ENCODE assay signal across 27 cellular contexts in genomic region chr13:44549461-44549860, GRCh38.
"Had no signal": no experiment of that assay in that cellular context is flagged by ENCODE, and none has a peak within 500 bp of the region (broad histone marks: within the 10 kb centered on the region; RNA-seq: fewer than 3 reads in every experiment).

No MANE protein-coding gene starts in this region.

- ATAC-seq: activated CD4-positive, alpha-beta T cell treated with anti-CD3 and anti-CD28 coated beads for 36 hours; activated T-helper 17 cell treated with anti-CD3 and anti-CD28 coated beads, Interleukin-2, amount 50 U/mL, for 72 hours; Panc1; Right ventricle myocardium inferior had no signal

- H3K36me3 Mint-ChIP-seq: activated naive CD4-positive, alpha-beta T cell treated with anti-CD3 and anti-CD28 coated beads, Interleukin-2, amount 10 ng/mL, durations not matched to agents 7 days and 5 days; activated naive CD8-positive, alpha-beta T cell treated with anti-CD3 and anti-CD28 coated beads for 36 hours had no signal

- H3K9me3 ChIP-seq: breast epithelium had no signal

- H3K27me3 Mint-ChIP-seq: activated CD4-positive, alpha-beta memory T cell treated with anti-CD3 and anti-CD28 coated beads, Interleukin-2, amount 10 ng/mL, durations not matched to agents 7 days and 5 days; activated CD4-positive, alpha-beta T cell treated with anti-CD3 and anti-CD28 coated beads for 36 hours; activated naive CD4-positive, alpha-beta T cell treated with anti-CD3 and anti-CD28 coated beads, Interleukin-2, amount 10 ng/mL, durations not matched to agents 7 days and 5 days; activated naive CD8-positive, alpha-beta T cell treated with anti-CD3 and anti-CD28 coated beads for 36 hours; activated T-helper 17 cell treated with anti-CD3 and anti-CD28 coated beads, Interleukin-2, amount 50 U/mL, for 72 hours had no signal

- H3K36me3 ChIP-seq: breast epithelium, WERI-Rb-1 had no signal

- H3K4me1 Mint-ChIP-seq: activated CD4-positive, alpha-beta memory T cell treated with anti-CD3 and anti-CD28 coated beads, Interleukin-2, amount 10 ng/mL, durations not matched to agents 7 days and 5 days; activated CD4-positive, alpha-beta T cell treated with anti-CD3 and anti-CD28 coated beads for 36 hours; activated naive CD4-positive, alpha-beta T cell treated with anti-CD3 and anti-CD28 coated beads, Interleukin-2, amount 10 ng/mL, durations not matched to agents 7 days and 5 days; activated T-helper 17 cell treated with anti-CD3 and anti-CD28 coated beads, Interleukin-2, amount 50 U/mL, for 72 hours had no signal

- H3K4me2 ChIP-seq: KMS-11 had no signal

- H3K27me3 ChIP-seq: breast epithelium had no signal

- H3K4me1 ChIP-seq: breast epithelium had no signal

- H3K9ac ChIP-seq: KMS-11 had no signal

- H3K9me3 Mint-ChIP-seq: activated CD4-positive, alpha-beta memory T cell treated with anti-CD3 and anti-CD28 coated beads, Interleukin-2, amount 10 ng/mL, durations not matched to agents 7 days and 5 days; activated naive CD4-positive, alpha-beta T cell treated with anti-CD3 and anti-CD28 coated beads, Interleukin-2, amount 10 ng/mL, durations not matched to agents 7 days and 5 days; activated naive CD8-positive, alpha-beta T cell treated with anti-CD3 and anti-CD28 coated beads for 36 hours; activated T-helper 17 cell treated with anti-CD3 and anti-CD28 coated beads, Interleukin-2, amount 50 U/mL, for 72 hours had no signal

- DNase-seq: activated CD4-positive, alpha-beta memory T cell treated with anti-CD3 and anti-CD28 coated beads, Interleukin-2, amount 10 ng/mL, durations not matched to agents 7 days and 5 days; activated CD4-positive, alpha-beta T cell treated with anti-CD3 and anti-CD28 coated beads for 36 hours; activated CD4-positive, alpha-beta T cell treated with anti-CD3 and anti-CD28 coated beads, Interleukin-2, amount 50 U/mL, for 1 hour; activated gamma-delta T cell; activated naive CD4-positive, alpha-beta T cell treated with anti-CD3 and anti-CD28 coated beads, Interleukin-2, amount 10 ng/mL, durations not matched to agents 7 days and 5 days; activated naive CD8-positive, alpha-beta T cell treated with anti-CD3 and anti-CD28 coated beads for 36 hours; activated T-cell treated with anti-CD3 and anti-CD28 coated beads for 4 hours; activated T-cell treated with anti-CD3 and anti-CD28 coated beads, Interleukin-2, amount 50 U/mL, for 48 hours; caudate nucleus; MV-4-11; NCI-H1105; NCI-H1436; NCI-H1694 treated with DMSO at 0.1 percent for 48 hours; NCI-H2029 treated with DMSO at 0.1 percent for 48 hours; NCI-H510A treated with DMSO at 0.1 percent for 48 hours; NCI-H69; NK-92 treated with Interleukin-12 subunit alpha and Interleukin-12 subunit beta, amount 100 ng/mL, for 24 hours; OCI-M1; RPMI8226; T-helper 1 cell; WERI-Rb-1 had no signal

- H3K4me3 ChIP-seq: breast epithelium, SK-N-MC had no signal

- H3K27ac Mint-ChIP-seq: activated CD4-positive, alpha-beta memory T cell treated with anti-CD3 and anti-CD28 coated beads, Interleukin-2, amount 10 ng/mL, durations not matched to agents 7 days and 5 days; activated CD4-positive, alpha-beta T cell treated with anti-CD3 and anti-CD28 coated beads for 36 hours; activated naive CD4-positive, alpha-beta T cell treated with anti-CD3 and anti-CD28 coated beads, Interleukin-2, amount 10 ng/mL, durations not matched to agents 7 days and 5 days; activated naive CD8-positive, alpha-beta T cell treated with anti-CD3 and anti-CD28 coated beads for 36 hours; activated T-helper 17 cell treated with anti-CD3 and anti-CD28 coated beads, Interleukin-2, amount 50 U/mL, for 72 hours had no signal

- H3K27ac ChIP-seq: breast epithelium, KMS-11, SK-N-MC, WERI-Rb-1 had no signal

- H3K4me3 Mint-ChIP-seq: activated CD4-positive, alpha-beta memory T cell treated with anti-CD3 and anti-CD28 coated beads, Interleukin-2, amount 10 ng/mL, durations not matched to agents 7 days and 5 days; activated CD4-positive, alpha-beta T cell treated with anti-CD3 and anti-CD28 coated beads for 36 hours; activated naive CD4-positive, alpha-beta T cell treated with anti-CD3 and anti-CD28 coated beads, Interleukin-2, amount 10 ng/mL, durations not matched to agents 7 days and 5 days; activated naive CD8-positive, alpha-beta T cell treated with anti-CD3 and anti-CD28 coated beads for 36 hours; activated T-helper 17 cell treated with anti-CD3 and anti-CD28 coated beads, Interleukin-2, amount 50 U/mL, for 72 hours had no signal
